13 cellular contexts compared by ENCODE assay signal in the genomic region with DNA sequence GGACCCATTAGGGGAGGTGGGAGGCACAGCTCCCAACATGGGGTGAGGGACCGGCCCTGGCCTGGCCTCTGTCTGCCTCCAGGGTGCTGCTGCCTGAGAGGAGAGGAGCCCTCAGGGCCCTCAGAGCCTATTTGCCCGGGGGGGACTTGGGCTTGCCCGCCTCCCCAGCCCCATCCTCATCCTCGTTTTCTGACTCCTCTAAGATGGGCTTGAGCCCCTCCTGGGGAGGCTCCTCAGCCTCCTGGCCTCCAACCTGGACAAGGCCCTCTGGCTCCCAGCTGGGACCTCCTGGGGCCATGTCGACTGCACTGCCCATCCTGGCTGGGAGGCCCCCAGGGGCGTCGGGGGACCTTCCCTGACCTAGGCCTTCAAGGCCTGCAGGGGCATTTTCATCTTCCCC. TPM values are rescaled to one million over a fixed set of nuclear protein-coding genes. Genes with fewer than 3 reads are reported as not detected.
"Had no signal": no experiment of that assay in that cellular context is flagged by ENCODE, and none has a peak within 500 bp of the region (broad histone marks: within the 10 kb centered on the region; RNA-seq: fewer than 3 reads in every experiment).

No MANE protein-coding gene starts in this region.

- H3K4me1 Mint-ChIP-seq: IgD-negative memory B cell had no signal

- H3K9me3 ChIP-seq: HAP-1 had no signal

- ATAC-seq: HCT116, HepG2 had no signal

- H3K36me3 Mint-ChIP-seq: IgD-negative memory B cell had no signal

- H3K4me3 Mint-ChIP-seq: HFFc6, IgD-negative memory B cell had no signal

- H3K27ac ChIP-seq: GM23248, HL-60, KMS-11 had no signal

- H3K4me3 ChIP-seq: GM23248, HAP-1 had no signal

- H3K27me3 Mint-ChIP-seq: IgD-negative memory B cell had no signal

- DNase-seq: GM23248, GOT3, HFFc6, KBM-7 had no signal

- H3K27ac Mint-ChIP-seq: HFFc6, IgD-negative memory B cell had no signal

- H3K36me3 ChIP-seq: HAP-1 had no signal

- H3K9me3 Mint-ChIP-seq: HFFc6, IgD-negative memory B cell had no signal

- H3K9ac ChIP-seq: GM23248, KMS-11 had no signal

- H3K4me2 ChIP-seq: KMS-11 had no signal

- H2AFZ ChIP-seq: GM23248 had no signal

- H3K4me1 ChIP-seq: HAP-1 had no signal

RNA-seq across cellular contexts. Expression of gene PNMA6F, which starts 2.8 kb away (rescaled TPM):
- total RNA-seq: GM23248, H4, H7, HepG2, HFFc6, HT1080 had no signal
